Comparison of ENCODE assay signal across 1 cellular context in the genomic region with DNA sequence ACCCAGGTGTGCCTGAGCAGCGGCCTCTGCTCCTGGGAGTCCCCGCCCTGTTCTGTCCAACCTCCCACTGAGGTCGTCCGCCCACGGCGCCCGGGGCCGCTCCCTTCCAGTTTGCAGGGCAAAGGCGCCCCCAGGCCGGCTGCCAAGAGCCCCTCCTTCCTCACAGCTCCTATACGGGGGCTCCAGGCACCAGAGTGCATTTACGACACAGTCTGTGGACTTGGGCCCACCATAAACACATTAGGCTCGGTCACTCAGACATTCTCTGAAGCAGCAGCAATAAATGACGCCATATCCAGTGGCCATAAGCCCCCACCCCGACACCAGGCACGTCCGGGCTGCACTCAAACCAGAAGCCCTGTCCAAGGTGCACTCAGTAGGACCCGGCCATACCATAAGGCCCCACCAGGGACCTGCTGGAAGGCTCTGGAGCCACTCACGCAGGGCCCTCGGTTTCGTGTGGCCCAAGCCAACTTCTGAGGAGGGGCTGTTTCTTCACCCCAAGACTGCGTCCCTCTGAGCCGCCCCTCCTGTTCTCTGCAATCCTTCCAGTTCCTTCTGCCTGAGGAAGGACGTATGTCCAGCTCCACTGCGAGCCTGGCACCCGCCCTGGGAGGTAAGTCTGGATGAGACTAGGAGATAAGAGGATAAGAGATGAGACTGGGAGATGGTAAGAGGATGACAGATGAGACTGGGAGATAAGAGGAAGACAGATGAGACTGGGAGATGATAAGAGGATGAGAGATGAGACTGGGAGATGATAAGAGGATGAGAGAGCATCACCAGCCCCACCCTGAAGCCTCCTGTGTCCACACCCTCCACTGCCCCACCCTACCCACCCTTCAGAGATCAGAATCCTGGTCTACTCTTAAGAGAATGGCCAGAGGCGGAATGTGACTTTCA.
TF ChIP-seq lines count a peak whose summit lies in the region.

No MANE protein-coding gene starts in this region.

TF ChIP-seq in WTC11, 78 proteins besides CTCF, POLR2A, EP300 and RAD21 (continued from another document):
- TF ChIP-seq, protein P1, sequence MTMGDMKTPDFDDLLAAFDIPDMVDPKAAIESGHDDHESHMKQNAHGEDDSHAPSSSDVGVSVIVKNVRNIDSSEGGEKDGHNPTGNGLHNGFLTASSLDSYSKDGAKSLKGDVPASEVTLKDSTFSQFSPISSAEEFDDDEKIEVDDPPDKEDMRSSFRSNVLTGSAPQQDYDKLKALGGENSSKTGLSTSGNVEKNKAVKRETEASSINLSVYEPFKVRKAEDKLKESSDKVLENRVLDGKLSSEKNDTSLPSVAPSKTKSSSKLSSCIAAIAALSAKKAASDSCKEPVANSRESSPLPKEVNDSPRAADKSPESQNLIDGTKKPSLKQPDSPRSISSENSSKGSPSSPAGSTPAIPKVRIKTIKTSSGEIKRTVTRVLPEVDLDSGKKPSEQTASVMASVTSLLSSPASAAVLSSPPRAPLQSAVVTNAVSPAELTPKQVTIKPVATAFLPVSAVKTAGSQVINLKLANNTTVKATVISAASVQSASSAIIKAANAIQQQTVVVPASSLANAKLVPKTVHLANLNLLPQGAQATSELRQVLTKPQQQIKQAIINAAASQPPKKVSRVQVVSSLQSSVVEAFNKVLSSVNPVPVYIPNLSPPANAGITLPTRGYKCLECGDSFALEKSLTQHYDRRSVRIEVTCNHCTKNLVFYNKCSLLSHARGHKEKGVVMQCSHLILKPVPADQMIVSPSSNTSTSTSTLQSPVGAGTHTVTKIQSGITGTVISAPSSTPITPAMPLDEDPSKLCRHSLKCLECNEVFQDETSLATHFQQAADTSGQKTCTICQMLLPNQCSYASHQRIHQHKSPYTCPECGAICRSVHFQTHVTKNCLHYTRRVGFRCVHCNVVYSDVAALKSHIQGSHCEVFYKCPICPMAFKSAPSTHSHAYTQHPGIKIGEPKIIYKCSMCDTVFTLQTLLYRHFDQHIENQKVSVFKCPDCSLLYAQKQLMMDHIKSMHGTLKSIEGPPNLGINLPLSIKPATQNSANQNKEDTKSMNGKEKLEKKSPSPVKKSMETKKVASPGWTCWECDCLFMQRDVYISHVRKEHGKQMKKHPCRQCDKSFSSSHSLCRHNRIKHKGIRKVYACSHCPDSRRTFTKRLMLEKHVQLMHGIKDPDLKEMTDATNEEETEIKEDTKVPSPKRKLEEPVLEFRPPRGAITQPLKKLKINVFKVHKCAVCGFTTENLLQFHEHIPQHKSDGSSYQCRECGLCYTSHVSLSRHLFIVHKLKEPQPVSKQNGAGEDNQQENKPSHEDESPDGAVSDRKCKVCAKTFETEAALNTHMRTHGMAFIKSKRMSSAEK (CRISPR knock-in tag; IDR thresholded peaks at IDR 0.05; ENCODE audit: borderline replicate concordance): no peak
- no peak for TF ChIP-seq CREM (CRISPR knock-in tag; IDR thresholded peaks at IDR 0.05)
- TF ChIP-seq, protein P2, sequence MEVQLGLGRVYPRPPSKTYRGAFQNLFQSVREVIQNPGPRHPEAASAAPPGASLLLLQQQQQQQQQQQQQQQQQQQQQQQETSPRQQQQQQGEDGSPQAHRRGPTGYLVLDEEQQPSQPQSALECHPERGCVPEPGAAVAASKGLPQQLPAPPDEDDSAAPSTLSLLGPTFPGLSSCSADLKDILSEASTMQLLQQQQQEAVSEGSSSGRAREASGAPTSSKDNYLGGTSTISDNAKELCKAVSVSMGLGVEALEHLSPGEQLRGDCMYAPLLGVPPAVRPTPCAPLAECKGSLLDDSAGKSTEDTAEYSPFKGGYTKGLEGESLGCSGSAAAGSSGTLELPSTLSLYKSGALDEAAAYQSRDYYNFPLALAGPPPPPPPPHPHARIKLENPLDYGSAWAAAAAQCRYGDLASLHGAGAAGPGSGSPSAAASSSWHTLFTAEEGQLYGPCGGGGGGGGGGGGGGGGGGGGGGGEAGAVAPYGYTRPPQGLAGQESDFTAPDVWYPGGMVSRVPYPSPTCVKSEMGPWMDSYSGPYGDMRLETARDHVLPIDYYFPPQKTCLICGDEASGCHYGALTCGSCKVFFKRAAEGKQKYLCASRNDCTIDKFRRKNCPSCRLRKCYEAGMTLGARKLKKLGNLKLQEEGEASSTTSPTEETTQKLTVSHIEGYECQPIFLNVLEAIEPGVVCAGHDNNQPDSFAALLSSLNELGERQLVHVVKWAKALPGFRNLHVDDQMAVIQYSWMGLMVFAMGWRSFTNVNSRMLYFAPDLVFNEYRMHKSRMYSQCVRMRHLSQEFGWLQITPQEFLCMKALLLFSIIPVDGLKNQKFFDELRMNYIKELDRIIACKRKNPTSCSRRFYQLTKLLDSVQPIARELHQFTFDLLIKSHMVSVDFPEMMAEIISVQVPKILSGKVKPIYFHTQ (CRISPR knock-in tag; IDR thresholded peaks at IDR 0.05): no peak
- TF ChIP-seq JAZF1 (CRISPR knock-in tag; IDR thresholded peaks at IDR 0.05): no peak
- TF ChIP-seq EMX1 (CRISPR knock-in tag; IDR thresholded peaks at IDR 0.05): no peak
